Comparison of ENCODE assay signal across 8 cellular contexts in the genomic region with DNA sequence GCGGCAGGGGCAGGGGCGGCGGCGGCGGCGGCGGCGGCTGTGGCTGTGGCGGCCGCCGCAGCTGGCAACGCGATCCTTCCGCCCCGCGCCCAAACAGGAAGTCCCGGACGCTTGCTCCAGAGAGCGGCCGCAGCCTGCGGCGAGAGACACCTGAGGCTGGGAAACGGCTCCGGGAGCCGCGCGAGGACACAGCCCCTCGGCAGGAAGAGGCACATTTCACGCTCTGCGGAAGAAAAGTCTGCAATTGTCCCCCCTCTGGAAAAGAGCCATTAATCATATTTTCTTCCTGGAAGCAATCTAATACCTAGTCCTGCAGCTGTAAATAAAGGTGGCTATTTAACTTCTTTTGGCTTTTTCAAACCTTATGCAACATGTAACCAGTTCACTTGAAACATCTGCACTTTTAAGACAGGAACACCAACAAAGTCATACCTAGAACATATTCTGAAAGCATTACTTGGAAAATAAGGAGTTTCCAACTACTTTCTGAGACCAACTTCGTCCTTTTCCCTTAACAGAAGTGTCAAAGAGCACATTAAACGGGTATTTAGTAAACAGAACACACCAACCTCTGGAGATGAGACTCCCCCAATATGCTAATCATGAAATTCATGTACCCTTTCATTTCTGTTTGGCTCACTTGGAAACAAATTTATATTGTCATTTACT.
DNase-seq lines count a peak whose midpoint lies in the region; ATAC-seq and TF ChIP-seq lines count a peak whose summit lies in the region.

No MANE protein-coding gene starts in this region.

- peak overlapping the region; percentile 99 for H3K27ac Mint-ChIP-seq in activated CD4-positive, alpha-beta T cell treated with anti-CD3 and anti-CD28 coated beads, Interleukin-2, amount 10 ng/mL, durations not matched to agents 7 days and 5 days

- TF ChIP-seq CTCF in RWPE1 (conservative IDR thresholded peaks at IDR 0.05; ENCODE audit: low read depth) (no peak), epithelial cell of esophagus (IDR thresholded peaks at IDR 0.05; ENCODE audit: insufficient read depth, low read depth, low read length, missing control alignments) (no peak)

- peaks cover 21% of the 10 kb centered on the region for H3K36me3 Mint-ChIP-seq in activated CD4-positive, alpha-beta T cell treated with anti-CD3 and anti-CD28 coated beads, Interleukin-2, amount 10 ng/mL, durations not matched to agents 7 days and 5 days (ENCODE audit: low read depth)

- H3K4me3 Mint-ChIP-seq in activated CD4-positive, alpha-beta T cell treated with anti-CD3 and anti-CD28 coated beads, Interleukin-2, amount 10 ng/mL, durations not matched to agents 7 days and 5 days = peak overlapping the region; percentile 81

- no peak for ATAC-seq in HG02623 (IDR thresholded peaks at IDR 0.05; ENCODE audit: unreplicated experiment)
- no peak for ATAC-seq in HG03432 (IDR thresholded peaks at IDR 0.05; ENCODE audit: unreplicated experiment)
- ATAC-seq in HG03378 (IDR thresholded peaks at IDR 0.05; ENCODE audit: unreplicated experiment) = no peak

- H3K14ac ChIP-seq in neuronal stem cell (ENCODE audit: low read length) = no peak overlapping the region

- H2BK120ac ChIP-seq in neuronal stem cell (ENCODE audit: low read depth, low read length) = no peak overlapping the region

- H3K9ac ChIP-seq in neuronal stem cell (ENCODE audit: low read depth, low read length, poor library complexity) = no peak overlapping the region

- peak overlapping the region; percentile 87 for H3K4me3 ChIP-seq in epithelial cell of esophagus (ENCODE audit: low read length)
- peak overlapping the region; percentile 83 to 88 for H3K4me3 ChIP-seq in neuronal stem cell (ENCODE audit: low read length in 2 of 2)

- POLR2A ChIA-PET in activated CD4-positive, alpha-beta T cell treated with anti-CD3 and anti-CD28 coated beads, Interleukin-2, amount 10 ng/mL, durations not matched to agents 7 days and 5 days (lab: Charles Lee) = no interaction called here
- POLR2A ChIA-PET in RWPE1 (lab: Yijun Ruan, JAX; ENCODE audit: low non-redundant PET) = no interaction called here

- no peak overlapping the region for H3K4ac ChIP-seq in neuronal stem cell (ENCODE audit: low read length)

- H3K36me3 ChIP-seq in neuronal stem cell (replicated peaks in 1 of 2; ENCODE audit: control insufficient read depth in 2 of 2, insufficient read depth in 2 of 2, low read length in 2 of 2) = peaks cover 0 to 10% of the 10 kb centered on the region in 2 donors

- peak overlapping the region; percentile 88 for H2AFZ ChIP-seq in neuronal stem cell (ENCODE audit: low read length)

- H2BK15ac ChIP-seq in neuronal stem cell (ENCODE audit: low read length) = no peak overlapping the region

- H4K91ac ChIP-seq in neuronal stem cell (ENCODE audit: low read depth, low read length, poor library complexity) = no peak overlapping the region

- H3K27me3 ChIP-seq in neuronal stem cell (ENCODE audit: control insufficient read depth in 3 of 3, insufficient read depth in 3 of 3, low read depth in 1 of 3, low read length in 3 of 3) = no peaks in the 10 kb centered on the region

- no peaks in the 10 kb centered on the region for H3K27me3 Mint-ChIP-seq in activated CD4-positive, alpha-beta T cell treated with anti-CD3 and anti-CD28 coated beads, Interleukin-2, amount 10 ng/mL, durations not matched to agents 7 days and 5 days

- H2BK12ac ChIP-seq in neuronal stem cell (ENCODE audit: low read length) = no peak overlapping the region

- H2BK5ac ChIP-seq in neuronal stem cell (ENCODE audit: low read length) = no peak overlapping the region

- no peak overlapping the region for H4K8ac ChIP-seq in neuronal stem cell (ENCODE audit: low read depth, low read length)

- peaks cover 4 to 18% of the 10 kb centered on the region in 2 donors for H3K4me1 ChIP-seq in neuronal stem cell (ENCODE audit: control insufficient read depth in 2 of 2, insufficient read depth in 1 of 2, low read depth in 1 of 2, low read length in 2 of 2)

- no peaks in the 10 kb centered on the region for H3K79me1 ChIP-seq in neuronal stem cell (ENCODE audit: low read depth, low read length)

- H3K23ac ChIP-seq in neuronal stem cell (ENCODE audit: low read depth, low read length, poor library complexity) = peak overlapping the region; percentile 96

- no peak overlapping the region for H2AK5ac ChIP-seq in neuronal stem cell (ENCODE audit: low read depth, low read length)

- H3K4me1 Mint-ChIP-seq in activated CD4-positive, alpha-beta T cell treated with anti-CD3 and anti-CD28 coated beads, Interleukin-2, amount 10 ng/mL, durations not matched to agents 7 days and 5 days = peaks cover 31% of the 10 kb centered on the region

- peak overlapping the region; percentile 64 for H3K4me2 ChIP-seq in neuronal stem cell (ENCODE audit: insufficient read depth, low read length, poor library complexity, severe bottlenecking)

- H3K18ac ChIP-seq in neuronal stem cell (ENCODE audit: low read length) = peak overlapping the region; percentile 83

- peak overlapping the region; percentile 100 for H3K27ac ChIP-seq in RWPE1
- peak overlapping the region; percentile 94 for H3K27ac ChIP-seq in neuronal stem cell (replicated peaks; ENCODE audit: low read length)

- WGBS in neuronal stem cell (ENCODE audit: extremely low coverage in 2 of 2, insufficient read length in 2 of 2, insufficient replicate concordance in 1 of 2), 2 donors = no CpG with 5 or more reads among the region's 32 CpGs

- CTCF ChIA-PET in activated CD4-positive, alpha-beta T cell treated with anti-CD3 and anti-CD28 coated beads, Interleukin-2, amount 10 ng/mL, durations not matched to agents 7 days and 5 days (lab: Charles Lee) = interaction anchor here (1.0 to 1.6 kb wide), 2 partner anchors 25 to 211 kb away, joined by 3 to 4 read pairs; no protein-coding TSS in a partner anchor
- CTCF ChIA-PET in RWPE1 (lab: Yijun Ruan, JAX) = interaction anchor here (0.6 kb wide), 1 partner anchor 41 kb away, joined by 3 read pairs; no protein-coding TSS in a partner anchor

- no peaks in the 10 kb centered on the region for H3K9me3 Mint-ChIP-seq in activated CD4-positive, alpha-beta T cell treated with anti-CD3 and anti-CD28 coated beads, Interleukin-2, amount 10 ng/mL, durations not matched to agents 7 days and 5 days

- H3K9me3 ChIP-seq in neuronal stem cell (replicated peaks in 1 of 2; ENCODE audit: control insufficient read depth in 2 of 2, insufficient read depth in 1 of 2, low read depth in 1 of 2, low read length in 2 of 2) = no peaks in the 10 kb centered on the region

- DNase-seq in activated CD4-positive, alpha-beta T cell treated with anti-CD3 and anti-CD28 coated beads, Interleukin-2, amount 10 ng/mL, durations not matched to agents 7 days and 5 days = no peak
- DNase-seq in activated CD4-positive, alpha-beta T cell treated with anti-CD3 and anti-CD28 coated beads for 4 hours = no peak
- DNase-seq in RWPE1 (ENCODE audit: low spot score) (no peak), epithelial cell of esophagus (ENCODE audit: low read depth) (no peak), neuronal stem cell (ENCODE audit: low spot score) (no peak)
